17 cellular contexts compared by ENCODE assay signal in the genomic region with DNA sequence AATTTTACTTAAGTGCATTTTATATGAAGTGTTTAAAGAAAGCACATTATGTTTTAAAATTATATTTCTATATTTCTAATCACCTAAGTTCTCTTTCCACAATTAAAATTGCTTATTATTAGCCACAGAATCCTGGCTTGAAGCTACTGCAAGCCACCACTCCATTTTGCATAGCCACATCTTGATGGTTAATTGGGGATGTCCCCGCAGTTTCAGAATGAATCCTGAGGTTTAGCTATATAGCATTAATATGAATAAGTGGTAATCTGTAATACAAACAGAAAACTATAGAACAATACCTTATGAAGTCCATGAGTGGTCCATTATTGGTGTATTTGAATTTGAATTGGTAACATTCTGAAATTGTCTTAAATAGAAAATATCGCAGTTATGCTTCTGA. TPM values are rescaled to one million over a fixed set of nuclear protein-coding genes. Genes with fewer than 3 reads are reported as not detected.
A peak's percentile ranks its signal among the peaks of the same experiment; 100 is the strongest.
DNase-seq lines count a peak whose midpoint lies in the region; ATAC-seq and TF ChIP-seq lines count a peak whose summit lies in the region.
"Had no signal": no experiment of that assay in that cellular context is flagged by ENCODE, and none has a peak within 500 bp of the region (broad histone marks: within the 10 kb centered on the region; RNA-seq: fewer than 3 reads in every experiment).

No MANE protein-coding gene starts in this region.

- no peak for TF ChIP-seq POLR2A in sigmoid colon (IDR thresholded peaks at IDR 0.05)

- H3K9me3 ChIP-seq in sigmoid colon = no peaks in the 10 kb centered on the region
- H3K9me3 ChIP-seq: ascending aorta, ovary had no signal

- no peaks in the 10 kb centered on the region for H3K4me1 ChIP-seq in sigmoid colon
- H3K4me1 ChIP-seq: ascending aorta had no signal

- H3K27me3 ChIP-seq in sigmoid colon = no peaks in the 10 kb centered on the region
- H3K27me3 ChIP-seq: ascending aorta, ovary had no signal

- peak in 2 of 3 donors; percentile 14 to 35 for DNase-seq in stimulated activated CD4-positive, alpha-beta T cell treated with anti-CD3 and anti-CD28 coated beads, Interleukin-12 subunit alpha, Interleukin-12 subunit beta, amount 100 ng/mL, for 48 hours (ENCODE audit: low read depth in 2 of 3, low spot score in 1 of 3)
- DNase-seq in stimulated activated CD4-positive, alpha-beta T cell treated with anti-CD3 and anti-CD28 coated beads, Interleukin-4, amount 100 ng/mL, for 1 hour = no peak
- DNase-seq in stimulated activated naive CD8-positive, alpha-beta T cell treated with anti-CD3 and anti-CD28 coated beads, Interleukin-15, Interleukin-2, amounts not matched to agents 100 U/mL and 50 U/mL, for 24 hours = peak; percentile 35
- DNase-seq in HUDEP-2 (lab: John Stamatoyannopoulos, UW; ENCODE audit: unreplicated experiment in 76 of 76) (no peak), germinal center (ENCODE audit: low spot score) (no peak), sigmoid colon (no peak)
- DNase-seq: KBM-7; NCI-H1417 treated with DMSO at 0.1 percent for 48 hours; NCI-H226; NK-92 treated with Interleukin-12 subunit alpha and Interleukin-12 subunit beta, amount 100 ng/mL, for 24 hours; ovary had no signal

- no peak for TF ChIP-seq CTCF in sigmoid colon (IDR thresholded peaks at IDR 0.05)

- no peak for TF ChIP-seq EP300 in sigmoid colon (IDR thresholded peaks at IDR 0.05)

- no peak overlapping the region for H3K4me3 ChIP-seq in sigmoid colon
- H3K4me3 ChIP-seq: ascending aorta, ovary had no signal

- WGBS in sigmoid colon, 2 donors = 86 to 90% methylated on average over 2 of the region's 2 CpGs

- H3K27ac ChIP-seq in sigmoid colon = no peak overlapping the region
- H3K27ac ChIP-seq: ascending aorta, ovary had no signal

- no peaks in the 10 kb centered on the region for H3K36me3 ChIP-seq in sigmoid colon
- H3K36me3 ChIP-seq: ascending aorta, ovary had no signal

- ATAC-seq in GM21447 (IDR thresholded peaks at IDR 0.05; ENCODE audit: unreplicated experiment) (peak; percentile 81), HG03571 (IDR thresholded peaks at IDR 0.05; ENCODE audit: unreplicated experiment) (peak; percentile 49)
- ATAC-seq in stimulated activated naive CD8-positive, alpha-beta T cell treated with anti-CD3 and anti-CD28 coated beads, Interleukin-15, Interleukin-2, amounts not matched to agents 100 U/mL and 50 U/mL, for 24 hours = peak; percentile 88

- intact Hi-C loops in sigmoid colon (cut with DNase I) = no loop called here

RNA-seq across cellular contexts. Expression of a gene that starts 11.6 kb away (rescaled TPM):
- total RNA-seq in sigmoid colon = 10 to 100 TPM; 18.1 to 27.2 (median 20.7) TPM
- 10 to 100 TPM; 26.5 to 66.6 (median 49.9) TPM for polyA plus RNA-seq in sigmoid colon

RNA-seq across cellular contexts. Expression of a gene that starts 12.1 kb away (rescaled TPM):
- total RNA-seq in sigmoid colon = not detected
- under 1 TPM in 2 of 3 donors, not detected in 1; 0.32 to 0.69 TPM for polyA plus RNA-seq in sigmoid colon
- total RNA-seq: activated T-helper 1 cell treated with anti-CD3 and anti-CD28 coated beads, Interleukin-12 subunit alpha, Interleukin-12 subunit beta, Interleukin-2, Interleukin-4 antibody, amounts not matched to agents 30 ng/mL and 10 ng/mL and 1 ng/mL, durations not matched to agents 14 hours and 24 hours and 36 hours; ascending aorta; H4; ovary; skeletal muscle tissue had no signal

RNA-seq across cellular contexts. Expression of a gene that starts 57.0 kb away (rescaled TPM):
- total RNA-seq in sigmoid colon = 10 to 100 TPM; 16.3 to 63.3 (median 44.6) TPM
- 100 to 1,000 TPM in 2 of 3 donors, 10 to 100 TPM in 1; 69.7 to 267 (median 264) TPM for polyA plus RNA-seq in sigmoid colon

Comparison
In these comparisons a context has a peak if more than half of its experiments do, and no peak if none do; other contexts are left out.
1. DNase-seq: peak in stimulated activated CD4-positive, alpha-beta T cell treated with anti-CD3 and anti-CD28 coated beads, Interleukin-12 subunit alpha, Interleukin-12 subunit beta, amount 100 ng/mL, for 48 hours (2 of 3) and stimulated activated naive CD8-positive, alpha-beta T cell treated with anti-CD3 and anti-CD28 coated beads, Interleukin-15, Interleukin-2, amounts not matched to agents 100 U/mL and 50 U/mL, for 24 hours (single experiment); none in stimulated activated CD4-positive, alpha-beta T cell treated with anti-CD3 and anti-CD28 coated beads, Interleukin-4, amount 100 ng/mL, for 1 hour (single experiment), HUDEP-2 (0 of 76), germinal center (single experiment) and sigmoid colon (single experiment).
2. Peak in every context shown above with its lines, with median percentiles within 50 percentile points of each other: ATAC-seq.